Comparison of ENCODE assay signal across 20 cellular contexts in genomic region chr16:28574925-28575324, GRCh38. TPM values are rescaled to one million over a fixed set of nuclear protein-coding genes. Genes with fewer than 3 reads are reported as not detected.
DNase-seq lines count a peak whose midpoint lies in the region; ATAC-seq and TF ChIP-seq lines count a peak whose summit lies in the region.
"Had no signal": no experiment of that assay in that cellular context is flagged by ENCODE, and none has a peak within 500 bp of the region (broad histone marks: within the 10 kb centered on the region; RNA-seq: fewer than 3 reads in every experiment).

No MANE protein-coding gene starts in this region.

- no peaks in the 10 kb centered on the region for H3K9me3 Mint-ChIP-seq in activated T-cell treated with anti-CD3 and anti-CD28 coated beads, Interleukin-2, amount 50 U/mL, for 24 hours
- H3K9me3 Mint-ChIP-seq in effector memory CD8-positive, alpha-beta T cell, result no peaks in the 10 kb centered on the region
- H3K9me3 Mint-ChIP-seq: CD4-positive, alpha-beta memory T cell had no signal

- ATAC-seq in effector memory CD8-positive, alpha-beta T cell (replicated peaks), result no peak
- ATAC-seq in stimulated activated naive CD8-positive, alpha-beta T cell treated with anti-CD3 and anti-CD28 coated beads, Interleukin-15, Interleukin-2, amounts not matched to agents 100 U/mL and 50 U/mL, for 24 hours, result no peak
- no peak for ATAC-seq in HG02840 (IDR thresholded peaks at IDR 0.05; ENCODE audit: low FRiP score, unreplicated experiment)
- ATAC-seq: GM12878 had no signal

- H3K9me3 ChIP-seq in SJSA1 (replicated peaks) (0 out of 2 replicates have a peak, but pooled peaks cover 2% of the 10 kb centered on the region), esophagus squamous epithelium (no peaks in the 10 kb centered on the region)
- H3K9me3 ChIP-seq: A549, HAP-1 had no signal

- H3K36me3 ChIP-seq in SJSA1 (no peaks in the 10 kb centered on the region), esophagus squamous epithelium (no peaks in the 10 kb centered on the region)
- H3K36me3 ChIP-seq: HAP-1 had no signal

- H3K4me1 Mint-ChIP-seq in activated T-cell treated with anti-CD3 and anti-CD28 coated beads, Interleukin-2, amount 50 U/mL, for 24 hours (ENCODE audit: low read depth), result peaks cover 19% of the 10 kb centered on the region
- H3K4me1 Mint-ChIP-seq in effector memory CD8-positive, alpha-beta T cell (ENCODE audit: low read depth in 2 of 2), result peaks cover 24 to 35% of the 10 kb centered on the region in 2 donors

- peaks cover 13% of the 10 kb centered on the region for H3K36me3 Mint-ChIP-seq in activated T-cell treated with anti-CD3 and anti-CD28 coated beads, Interleukin-2, amount 50 U/mL, for 24 hours (ENCODE audit: low read depth)
- H3K36me3 Mint-ChIP-seq in effector memory CD8-positive, alpha-beta T cell (ENCODE audit: insufficient read depth), result peaks cover 10% of the 10 kb centered on the region

- WGBS in esophagus squamous epithelium, 2 donors, result 91 to 97% methylated on average over 2 of the region's 2 CpGs

- H3K4me3 Mint-ChIP-seq in activated T-cell treated with anti-CD3 and anti-CD28 coated beads, Interleukin-2, amount 50 U/mL, for 24 hours, result no peak overlapping the region
- H3K4me3 Mint-ChIP-seq in effector memory CD8-positive, alpha-beta T cell, result no peak overlapping the region
- H3K4me3 Mint-ChIP-seq: CD4-positive, alpha-beta memory T cell had no signal

- H3K4me1 ChIP-seq in SJSA1 (replicated peaks) (peaks cover 40% of the 10 kb centered on the region), esophagus squamous epithelium (peaks cover 0 to 20% (median 3%) of the 10 kb centered on the region in 3 donors)
- H3K4me1 ChIP-seq: A549, HAP-1 had no signal

- H3K27me3 ChIP-seq in SJSA1 (replicated peaks), result no peaks in the 10 kb centered on the region
- H3K27me3 ChIP-seq in esophagus squamous epithelium, result no peaks in the 10 kb centered on the region

- TF ChIP-seq POLR2A in esophagus squamous epithelium (IDR thresholded peaks at IDR 0.05), result no peak

- no peak for TF ChIP-seq CTCF in esophagus squamous epithelium (IDR thresholded peaks at IDR 0.05)

- intact Hi-C loops in esophagus squamous epithelium (cut with DNase I), result no loop called here

- DNase-seq in activated T-cell treated with anti-CD3 and anti-CD28 coated beads, Interleukin-2, amount 50 U/mL, for 24 hours, result no peak
- DNase-seq in activated T-cell treated with anti-CD3 and anti-CD28 coated beads, Interleukin-2, amount 50 U/mL, for 1 hour, result no peak
- no peak for DNase-seq in SJSA1 (ENCODE audit: low read depth in 1 of 2, low spot score in 2 of 2)
- no peak for DNase-seq in effector memory CD8-positive, alpha-beta T cell
- no peak for DNase-seq in esophagus squamous epithelium (lab: John Stamatoyannopoulos, UW)
- no peak for DNase-seq in stimulated activated naive CD8-positive, alpha-beta T cell treated with anti-CD3 and anti-CD28 coated beads, Interleukin-15, Interleukin-2, amounts not matched to agents 100 U/mL and 50 U/mL, for 24 hours
- DNase-seq: AML-193; Calu3; CD4-positive, alpha-beta memory T cell; DMS53; DND-41; EL; GM23248 had no signal

- H3K27me3 Mint-ChIP-seq in activated T-cell treated with anti-CD3 and anti-CD28 coated beads, Interleukin-2, amount 50 U/mL, for 24 hours, result no peaks in the 10 kb centered on the region
- no peaks in the 10 kb centered on the region for H3K27me3 Mint-ChIP-seq in effector memory CD8-positive, alpha-beta T cell
- H3K27me3 Mint-ChIP-seq: CD4-positive, alpha-beta memory T cell had no signal

- H3K27ac ChIP-seq in SJSA1, result peak overlapping the region; percentile 56
- H3K27ac ChIP-seq in esophagus squamous epithelium, result no peak overlapping the region
- H3K27ac ChIP-seq: 22Rv1, A549, C4-2B, GM23248 had no signal

- no peak overlapping the region for H3K4me3 ChIP-seq in SJSA1
- no peak overlapping the region for H3K4me3 ChIP-seq in esophagus squamous epithelium
- H3K4me3 ChIP-seq: A549, GM12878, GM23248, HAP-1 had no signal

- H3K27ac Mint-ChIP-seq in activated T-cell treated with anti-CD3 and anti-CD28 coated beads, Interleukin-2, amount 50 U/mL, for 24 hours, result peak overlapping the region; percentile 30
- peak overlapping the region; percentile 67 to 70 for H3K27ac Mint-ChIP-seq in effector memory CD8-positive, alpha-beta T cell

RNA-seq across cellular contexts. Expression of gene SGF29, which starts 21.2 kb away (rescaled TPM):
- total RNA-seq in SJSA1 (2014; rRNA removed; shearing (Covaris generic)), result 20.2 and 20.6 TPM in 2 replicates
- 10 to 100 TPM; 11.0 to 31.3 (median 13.1) TPM for total RNA-seq in esophagus squamous epithelium

RNA-seq across cellular contexts. Expression of gene SULT1A2, which starts 21.9 kb away (rescaled TPM):
- total RNA-seq in SJSA1 (2014; rRNA removed; shearing (Covaris generic)), result not detected in 2 replicates
- under 1 TPM in 3 of 4 donors, not detected in 1; 0.26 to 0.49 (median 0.38) TPM for total RNA-seq in esophagus squamous epithelium
- total RNA-seq: G401, GM23248 had no signal

RNA-seq across cellular contexts. Expression of gene SULT1A1, which starts 34.9 kb away (rescaled TPM):
- 0.79 TPM in 1 of 2 replicates, not detected in the other for total RNA-seq in SJSA1 (2014; rRNA removed; shearing (Covaris generic))
- 10 to 100 TPM in 2 of 4 donors, 1 to 10 TPM in 2; 4.1 to 17.2 (median 8.3) TPM for total RNA-seq in esophagus squamous epithelium
- total RNA-seq: GM23248 had no signal

RNA-seq across cellular contexts. Expression of gene NUPR1, which starts 36.2 kb away (rescaled TPM):
- total RNA-seq in SJSA1 (2014; rRNA removed; shearing (Covaris generic)), result 0.16 and 0.92 TPM in 2 replicates
- total RNA-seq in esophagus squamous epithelium, result 10 to 100 TPM in 3 of 4 donors, 1 to 10 TPM in 1; 5.2 to 21.4 (median 15.0) TPM
- total RNA-seq: CD4-positive, alpha-beta memory T cell had no signal
